Comparison of ENCODE assay signal across 8 cellular contexts in genomic region chr17:40111221-40112128, GRCh38. TPM values are rescaled to one million over a fixed set of nuclear protein-coding genes. Genes with fewer than 3 reads are reported as not detected.
DNase-seq lines count a peak whose midpoint lies in the region; ATAC-seq and TF ChIP-seq lines count a peak whose summit lies in the region.

No MANE protein-coding gene starts in this region.

- no peaks in the 10 kb centered on the region for H3K27me3 ChIP-seq in Caco-2 (replicated peaks; ENCODE audit: control insufficient read depth, insufficient read depth, low read length)
- H3K27me3 ChIP-seq in H7 (ENCODE audit: control insufficient read depth, insufficient read depth, low read length): peaks cover 15% of the 10 kb centered on the region
- H3K27me3 ChIP-seq in heart right ventricle: no peaks in the 10 kb centered on the region

- intact Hi-C loops in Caco-2 (cut with micrococcal nuclease; ENCODE audit: unreplicated experiment) (loop anchor here (1.0 to 2.0 kb wide), 6 partner anchors 10 to 98 kb away; partner anchors contain the start of gene RAPGEFL1), heart right ventricle (cut with DNase I) (loop anchor here (1.0 to 10.0 kb wide), 14 partner anchors 12 to 233 kb away; partner anchors contain the start of genes THRA (in 9 of the 10) and CASC3 (in 1 of the 10)), posterior vena cava (cut with DNase I) (loop anchor here in 1 of 2 donors (10.0 kb wide), 1 partner anchor 47 kb away; the partner anchor contains the start of gene THRA)

- H3K27me3 Mint-ChIP-seq in Caco-2 (ENCODE audit: insufficient read depth, unreplicated experiment): no peaks in the 10 kb centered on the region

- peaks cover 29% of the 10 kb centered on the region for H3K36me3 Mint-ChIP-seq in Caco-2 (ENCODE audit: insufficient read depth, unreplicated experiment)

- peak overlapping the region; percentile 71 to 99 (median 93) for H3K27ac ChIP-seq in heart right ventricle

- H3K4me1 Mint-ChIP-seq in Caco-2 (ENCODE audit: low read depth, unreplicated experiment): peaks cover 69% of the 10 kb centered on the region

- peak; percentile 76 to 89 for TF ChIP-seq CTCF in Caco-2 (IDR thresholded peaks at IDR 0.05; ENCODE audit: insufficient read depth in 1 of 2, low read depth in 1 of 2, low read length in 1 of 2, severe bottlenecking in 1 of 2, unreplicated experiment in 1 of 2)
- peak; percentile 73 to 97 (median 88) for TF ChIP-seq CTCF in heart right ventricle (IDR thresholded peaks at IDR 0.05)

- POLR2A ChIA-PET in Caco-2 (lab: Charles Lee): interaction anchor here (0.5 to 5.2 kb wide), 9 partner anchors 11 to 64 kb away, joined by 3 to 166 read pairs (median 4); partner anchors contain the start of genes CASC3 and NR1D1

- 0 to 1% methylated on average over 12 of the region's 12 CpGs for WGBS in heart right ventricle, 2 donors

- CTCF ChIA-PET in Caco-2 (lab: Charles Lee): interaction anchor here (0.6 to 5.9 kb wide), 25 partner anchors 8 to 1470 kb away, joined by 3 to 136 read pairs (median 6); partner anchors contain the start of genes CASC3, CSF3, MED24 and NR1D1

- H3K4me3 ChIP-seq in Caco-2 (ENCODE audit: low read depth, low read length) (peak overlapping the region; percentile 17; the same call in 1 of the 2 replicates), H7 (ENCODE audit: insufficient read depth, low read depth, low read length) (no peak overlapping the region), heart right ventricle (peak overlapping the region in 6 of 10 donors; percentile 16 to 56 (median 42))

- peaks cover 72% of the 10 kb centered on the region for H3K4me1 ChIP-seq in Caco-2
- peaks cover 52 to 80% (median 76%) of the 10 kb centered on the region in 9 donors for H3K4me1 ChIP-seq in heart right ventricle

- DNase-seq in Caco-2: peak; percentile 95 to 97
- DNase-seq in H7: peak; percentile 90
- peak; percentile 83 for DNase-seq in NCI-H146 treated with DMSO at 0.1 percent for 48 hours (lab: John Stamatoyannopoulos, UW; ENCODE audit: unreplicated experiment)
- DNase-seq in SW 1271 (lab: John Stamatoyannopoulos, UW): peak; percentile 58 to 78
- peak in 53 of 58 donors; percentile 38 to 90 (median 76) for DNase-seq in anterior cingulate cortex (lab: John Stamatoyannopoulos, UW)
- DNase-seq in heart right ventricle: peak; percentile 88 to 97
- DNase-seq in posterior vena cava (ENCODE audit: low spot score): peak; percentile 96

- H3K4me3 Mint-ChIP-seq in Caco-2 (ENCODE audit: unreplicated experiment): peak overlapping the region; percentile 78

- ATAC-seq in heart right ventricle (peak; percentile 65 to 84 (median 75)), GM18519 (IDR thresholded peaks at IDR 0.05; ENCODE audit: low FRiP score, unreplicated experiment) (no peak)

- H3K27ac Mint-ChIP-seq in Caco-2 (ENCODE audit: unreplicated experiment): peak overlapping the region; percentile 86

- H3K9me3 Mint-ChIP-seq in Caco-2 (ENCODE audit: unreplicated experiment): no peaks in the 10 kb centered on the region

- no TSS peak for BruUV-seq in Caco-2 (replicated peaks; lab: Mats Ljungman, UMichigan)

- no peaks in the 10 kb centered on the region for H3K36me3 ChIP-seq in Caco-2 (ENCODE audit: control insufficient read depth, insufficient read depth, low read length)
- no peaks in the 10 kb centered on the region for H3K36me3 ChIP-seq in H7 (replicated peaks; ENCODE audit: control insufficient read depth, insufficient read depth, low read length)
- H3K36me3 ChIP-seq in heart right ventricle: no peaks in the 10 kb centered on the region

- no peaks in the 10 kb centered on the region for H3K9me3 ChIP-seq in Caco-2
- no peaks in the 10 kb centered on the region for H3K9me3 ChIP-seq in heart right ventricle

RNA-seq across cellular contexts. Expression of gene MSL1, which starts 10.3 kb away (rescaled TPM):
- total RNA-seq in Caco-2 (2022) (82.6 and 86.9 TPM in 2 replicates), heart right ventricle (10 to 100 TPM; 26.3 to 57.4 (median 37.7) TPM), posterior vena cava (10 to 100 TPM; 66.7 to 68.8 TPM)
- total RNA-seq in H7 (2014; rRNA removed; shearing (Covaris generic)): 44.2 and 70.0 TPM in 2 replicates
- polyA plus RNA-seq in heart right ventricle: 10 to 100 TPM; 45.5 to 65.0 TPM

RNA-seq across cellular contexts. Expression of gene NR1D1, which starts 11.1 kb away (rescaled TPM):
- total RNA-seq in Caco-2 (2022) (8.9 and 11.3 TPM in 2 replicates), heart right ventricle (10 to 100 TPM in 7 of 10 donors, 1 to 10 TPM in 3; 5.5 to 41.3 (median 29.9) TPM), posterior vena cava (10 to 100 TPM; 20.2 to 24.2 TPM)
- 1.8 and 3.4 TPM in 2 replicates for total RNA-seq in H7 (2014; rRNA removed; shearing (Covaris generic))
- polyA plus RNA-seq in heart right ventricle: 10 to 100 TPM in 1 of 2 donors, 1 to 10 TPM in 1; 7.1 to 24.4 TPM

RNA-seq across cellular contexts. Expression of gene CASC3, which starts 28.9 kb away (rescaled TPM):
- 102 and 110 TPM in 2 replicates for total RNA-seq in Caco-2 (2022)
- 55.4 and 76.0 TPM in 2 replicates for total RNA-seq in H7 (2014; rRNA removed; shearing (Covaris generic))
- total RNA-seq in heart right ventricle: 10 to 100 TPM; 39.9 to 56.8 (median 43.7) TPM
- polyA plus RNA-seq in heart right ventricle: 10 to 100 TPM; 21.3 to 41.0 TPM
- total RNA-seq in posterior vena cava: 100 to 1,000 TPM in 1 of 2 donors, 10 to 100 TPM in 1; 99.2 to 103 TPM

RNA-seq across cellular contexts. Expression of gene THRA, which starts 48.7 kb away (rescaled TPM):
- 27.3 and 29.3 TPM in 2 replicates for total RNA-seq in Caco-2 (2022)
- total RNA-seq in H7 (2014; rRNA removed; shearing (Covaris generic)): 13.2 and 15.2 TPM in 2 replicates
- 100 to 1,000 TPM in 1 of 10 donors, 10 to 100 TPM in 9; 59.8 to 102 (median 69.7) TPM for total RNA-seq in heart right ventricle
- polyA plus RNA-seq in heart right ventricle: 10 to 100 TPM; 29.8 to 44.2 TPM
- total RNA-seq in posterior vena cava: 10 to 100 TPM; 50.8 to 65.8 TPM

RNA-seq across cellular contexts. Expression of gene MED24, which starts 57.3 kb away (rescaled TPM):
- total RNA-seq in Caco-2 (2022) (119 and 122 TPM in 2 replicates), heart right ventricle (10 to 100 TPM; 46.7 to 63.2 (median 58.4) TPM), posterior vena cava (10 to 100 TPM; 46.2 to 53.2 TPM)
- 85.6 and 99.9 TPM in 2 replicates for total RNA-seq in H7 (2014; rRNA removed; shearing (Covaris generic))
- 10 to 100 TPM; 47.2 to 75.6 TPM for polyA plus RNA-seq in heart right ventricle
